1 cellular context compared by ENCODE assay signal in the genomic region with DNA sequence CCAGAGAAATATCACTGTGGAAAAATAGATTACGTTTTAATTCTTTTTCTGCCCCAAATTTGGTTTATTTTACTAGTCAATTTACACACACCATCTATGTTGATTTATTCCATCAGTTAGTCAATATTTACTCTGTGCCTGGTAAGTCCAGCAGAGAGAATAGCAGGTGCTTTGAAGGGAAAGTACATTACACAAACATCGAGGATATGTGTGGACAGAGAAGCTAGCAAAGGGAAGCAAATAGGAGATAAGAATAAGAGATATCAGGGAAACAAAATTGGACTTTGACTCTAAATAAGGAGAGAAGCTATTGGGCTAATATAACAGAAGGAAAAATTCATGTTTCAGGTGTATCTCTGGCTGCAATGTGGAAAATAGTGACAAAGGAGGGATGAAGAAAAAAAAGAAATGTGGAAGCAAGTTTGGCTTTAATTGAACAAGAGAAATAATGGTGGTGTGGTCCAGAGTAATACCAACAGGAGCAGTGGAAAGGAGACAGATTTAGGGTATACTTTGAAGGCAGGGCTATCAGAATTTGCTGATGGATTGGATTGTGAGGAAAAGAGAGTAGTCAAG.
TF ChIP-seq lines count a peak whose summit lies in the region.

No MANE protein-coding gene starts in this region.

TF ChIP-seq in HepG2, 621 proteins besides CTCF, POLR2A, EP300 and RAD21 (continued from another document and continues in another):
- TF ChIP-seq NR2F2 (IDR thresholded peaks at IDR 0.05; ENCODE audit: borderline replicate concordance, low read depth) (peak; percentile 75; the same call in 1 of the 2 replicates), NFIC (IDR thresholded peaks at IDR 0.05; ENCODE audit: low read length) (peak; percentile 98), DNMT3B (CRISPR knock-in tag; conservative IDR thresholded peaks at IDR 0.05) (0 out of 2 replicates have a peak, but pooled peaks have one; percentile 66), FOXO1 (CRISPR knock-in tag; IDR thresholded peaks at IDR 0.05) (peak; percentile 96), ZNF562 (CRISPR knock-in tag; IDR thresholded peaks at IDR 0.05; ENCODE audit: borderline replicate concordance) (no peak), FOXP1 (IDR thresholded peaks at IDR 0.05) (peak; percentile 81), FOXP1 (CRISPR knock-in tag; IDR thresholded peaks at IDR 0.05) (peak; percentile 96), SAP130 (CRISPR knock-in tag; IDR thresholded peaks at IDR 0.05; ENCODE audit: low read depth) (peak; percentile 78), PLRG1 (conservative IDR thresholded peaks at IDR 0.05) (no peak), ZBTB20 (CRISPR knock-in tag; IDR thresholded peaks at IDR 0.05; ENCODE audit: borderline replicate concordance, low read depth) (peak; percentile 96; the same call in 1 of the 2 replicates), RFX1 (IDR thresholded peaks at IDR 0.05) (no peak), ZNF205 (CRISPR knock-in tag; IDR thresholded peaks at IDR 0.05) (peak; percentile 32; the same call in 1 of the 2 replicates), ZNF703 (CRISPR knock-in tag; IDR thresholded peaks at IDR 0.05; ENCODE audit: borderline replicate concordance) (no peak), ZFAT (CRISPR knock-in tag; conservative IDR thresholded peaks at IDR 0.05) (no peak), REPIN1 (CRISPR knock-in tag; IDR thresholded peaks at IDR 0.05; ENCODE audit: borderline replicate concordance, low read depth) (peak; percentile 75; the same call in 1 of the 2 replicates), ZNF3 (CRISPR knock-in tag; IDR thresholded peaks at IDR 0.05) (peak; percentile 99), GTF2F1 (IDR thresholded peaks at IDR 0.05; ENCODE audit: low read length) (no peak), SP5 (CRISPR knock-in tag; IDR thresholded peaks at IDR 0.05; ENCODE audit: borderline replicate concordance, low read depth) (no peak; the same call in 1 of the 2 replicates), ZFP36 (IDR thresholded peaks at IDR 0.05; ENCODE audit: borderline replicate concordance, low read depth, low read length, partially characterized antibody) (peak; percentile 40), PHB2 (IDR thresholded peaks at IDR 0.05; ENCODE audit: partially characterized antibody) (no peak), PHF21A (CRISPR knock-in tag; IDR thresholded peaks at IDR 0.05) (0 out of 2 replicates have a peak, but pooled peaks have one; percentile 46), LCORL (IDR thresholded peaks at IDR 0.05) (peak; percentile 90), LCORL (CRISPR knock-in tag; IDR thresholded peaks at IDR 0.05) (no peak; the same call in 1 of the 2 replicates), MED13 (CRISPR knock-in tag; IDR thresholded peaks at IDR 0.05) (peak; percentile 71; the same call in 1 of the 2 replicates), MED1 (CRISPR knock-in tag; IDR thresholded peaks at IDR 0.05) (peak; percentile 97), SMYD3 (CRISPR knock-in tag; IDR thresholded peaks at IDR 0.05) (peak; percentile 73; the same call in 1 of the 2 replicates), RBM22 (optimal IDR thresholded peaks at IDR 0.05; ENCODE audit: low read length) (no peak), ZNF644 (CRISPR knock-in tag; IDR thresholded peaks at IDR 0.05; ENCODE audit: low read depth) (peak; percentile 56; the same call in 1 of the 2 replicates), KLF11 (CRISPR knock-in tag; IDR thresholded peaks at IDR 0.05) (0 out of 2 replicates have a peak, but pooled peaks have one; percentile 16), CBFB (CRISPR knock-in tag; IDR thresholded peaks at IDR 0.05) (peak; percentile 34; the same call in 1 of the 2 replicates), SALL1 (CRISPR knock-in tag; IDR thresholded peaks at IDR 0.05) (peak; percentile 91; the same call in 1 of the 2 replicates), ZNF629 (CRISPR knock-in tag; conservative IDR thresholded peaks at IDR 0.05) (peak; percentile 18; the same call in 1 of the 2 replicates), ZNF251 (CRISPR knock-in tag; IDR thresholded peaks at IDR 0.05) (no peak), FOXJ3 (CRISPR knock-in tag; IDR thresholded peaks at IDR 0.05; ENCODE audit: borderline replicate concordance) (peak; percentile 98), RELA (CRISPR knock-in tag; IDR thresholded peaks at IDR 0.05) (no peak), KDM1A (CRISPR knock-in tag; IDR thresholded peaks at IDR 0.05) (0 out of 2 replicates have a peak, but pooled peaks have one; percentile 44), GATAD1 (CRISPR knock-in tag; IDR thresholded peaks at IDR 0.05) (no peak)
- TF ChIP-seq, protein P1, sequence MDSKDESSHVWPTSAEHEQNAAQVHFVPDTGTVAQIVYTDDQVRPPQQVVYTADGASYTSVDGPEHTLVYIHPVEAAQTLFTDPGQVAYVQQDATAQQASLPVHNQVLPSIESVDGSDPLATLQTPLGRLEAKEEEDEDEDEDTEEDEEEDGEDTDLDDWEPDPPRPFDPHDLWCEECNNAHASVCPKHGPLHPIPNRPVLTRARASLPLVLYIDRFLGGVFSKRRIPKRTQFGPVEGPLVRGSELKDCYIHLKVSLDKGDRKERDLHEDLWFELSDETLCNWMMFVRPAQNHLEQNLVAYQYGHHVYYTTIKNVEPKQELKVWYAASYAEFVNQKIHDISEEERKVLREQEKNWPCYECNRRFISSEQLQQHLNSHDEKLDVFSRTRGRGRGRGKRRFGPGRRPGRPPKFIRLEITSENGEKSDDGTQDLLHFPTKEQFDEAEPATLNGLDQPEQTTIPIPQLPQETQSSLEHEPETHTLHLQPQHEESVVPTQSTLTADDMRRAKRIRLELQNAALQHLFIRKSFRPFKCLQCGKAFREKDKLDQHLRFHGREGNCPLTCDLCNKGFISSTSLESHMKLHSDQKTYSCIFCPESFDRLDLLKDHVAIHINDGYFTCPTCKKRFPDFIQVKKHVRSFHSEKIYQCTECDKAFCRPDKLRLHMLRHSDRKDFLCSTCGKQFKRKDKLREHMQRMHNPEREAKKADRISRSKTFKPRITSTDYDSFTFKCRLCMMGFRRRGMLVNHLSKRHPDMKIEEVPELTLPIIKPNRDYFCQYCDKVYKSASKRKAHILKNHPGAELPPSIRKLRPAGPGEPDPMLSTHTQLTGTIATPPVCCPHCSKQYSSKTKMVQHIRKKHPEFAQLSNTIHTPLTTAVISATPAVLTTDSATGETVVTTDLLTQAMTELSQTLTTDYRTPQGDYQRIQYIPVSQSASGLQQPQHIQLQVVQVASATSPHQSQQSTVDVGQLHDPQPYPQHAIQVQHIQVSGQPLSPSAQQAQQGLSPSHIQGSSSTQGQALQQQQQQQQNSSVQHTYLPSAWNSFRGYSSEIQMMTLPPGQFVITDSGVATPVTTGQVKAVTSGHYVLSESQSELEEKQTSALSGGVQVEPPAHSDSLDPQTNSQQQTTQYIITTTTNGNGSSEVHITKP (CRISPR knock-in tag; IDR thresholded peaks at IDR 0.05; ENCODE audit: low read depth), result no peak
- TF ChIP-seq, protein P2, sequence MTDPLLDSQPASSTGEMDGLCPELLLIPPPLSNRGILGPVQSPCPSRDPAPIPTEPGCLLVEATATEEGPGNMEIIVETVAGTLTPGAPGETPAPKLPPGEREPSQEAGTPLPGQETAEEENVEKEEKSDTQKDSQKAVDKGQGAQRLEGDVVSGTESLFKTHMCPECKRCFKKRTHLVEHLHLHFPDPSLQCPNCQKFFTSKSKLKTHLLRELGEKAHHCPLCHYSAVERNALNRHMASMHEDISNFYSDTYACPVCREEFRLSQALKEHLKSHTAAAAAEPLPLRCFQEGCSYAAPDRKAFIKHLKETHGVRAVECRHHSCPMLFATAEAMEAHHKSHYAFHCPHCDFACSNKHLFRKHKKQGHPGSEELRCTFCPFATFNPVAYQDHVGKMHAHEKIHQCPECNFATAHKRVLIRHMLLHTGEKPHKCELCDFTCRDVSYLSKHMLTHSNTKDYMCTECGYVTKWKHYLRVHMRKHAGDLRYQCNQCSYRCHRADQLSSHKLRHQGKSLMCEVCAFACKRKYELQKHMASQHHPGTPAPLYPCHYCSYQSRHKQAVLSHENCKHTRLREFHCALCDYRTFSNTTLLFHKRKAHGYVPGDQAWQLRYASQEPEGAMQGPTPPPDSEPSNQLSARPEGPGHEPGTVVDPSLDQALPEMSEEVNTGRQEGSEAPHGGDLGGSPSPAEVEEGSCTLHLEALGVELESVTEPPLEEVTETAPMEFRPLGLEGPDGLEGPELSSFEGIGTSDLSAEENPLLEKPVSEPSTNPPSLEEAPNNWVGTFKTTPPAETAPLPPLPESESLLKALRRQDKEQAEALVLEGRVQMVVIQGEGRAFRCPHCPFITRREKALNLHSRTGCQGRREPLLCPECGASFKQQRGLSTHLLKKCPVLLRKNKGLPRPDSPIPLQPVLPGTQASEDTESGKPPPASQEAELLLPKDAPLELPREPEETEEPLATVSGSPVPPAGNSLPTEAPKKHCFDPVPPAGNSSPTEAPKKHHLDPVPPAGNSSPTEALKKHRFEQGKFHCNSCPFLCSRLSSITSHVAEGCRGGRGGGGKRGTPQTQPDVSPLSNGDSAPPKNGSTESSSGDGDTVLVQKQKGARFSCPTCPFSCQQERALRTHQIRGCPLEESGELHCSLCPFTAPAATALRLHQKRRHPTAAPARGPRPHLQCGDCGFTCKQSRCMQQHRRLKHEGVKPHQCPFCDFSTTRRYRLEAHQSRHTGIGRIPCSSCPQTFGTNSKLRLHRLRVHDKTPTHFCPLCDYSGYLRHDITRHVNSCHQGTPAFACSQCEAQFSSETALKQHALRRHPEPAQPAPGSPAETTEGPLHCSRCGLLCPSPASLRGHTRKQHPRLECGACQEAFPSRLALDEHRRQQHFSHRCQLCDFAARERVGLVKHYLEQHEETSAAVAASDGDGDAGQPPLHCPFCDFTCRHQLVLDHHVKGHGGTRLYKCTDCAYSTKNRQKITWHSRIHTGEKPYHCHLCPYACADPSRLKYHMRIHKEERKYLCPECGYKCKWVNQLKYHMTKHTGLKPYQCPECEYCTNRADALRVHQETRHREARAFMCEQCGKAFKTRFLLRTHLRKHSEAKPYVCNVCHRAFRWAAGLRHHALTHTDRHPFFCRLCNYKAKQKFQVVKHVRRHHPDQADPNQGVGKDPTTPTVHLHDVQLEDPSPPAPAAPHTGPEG (CRISPR knock-in tag; IDR thresholded peaks at IDR 0.05), result no peak
- TF ChIP-seq, protein P3, sequence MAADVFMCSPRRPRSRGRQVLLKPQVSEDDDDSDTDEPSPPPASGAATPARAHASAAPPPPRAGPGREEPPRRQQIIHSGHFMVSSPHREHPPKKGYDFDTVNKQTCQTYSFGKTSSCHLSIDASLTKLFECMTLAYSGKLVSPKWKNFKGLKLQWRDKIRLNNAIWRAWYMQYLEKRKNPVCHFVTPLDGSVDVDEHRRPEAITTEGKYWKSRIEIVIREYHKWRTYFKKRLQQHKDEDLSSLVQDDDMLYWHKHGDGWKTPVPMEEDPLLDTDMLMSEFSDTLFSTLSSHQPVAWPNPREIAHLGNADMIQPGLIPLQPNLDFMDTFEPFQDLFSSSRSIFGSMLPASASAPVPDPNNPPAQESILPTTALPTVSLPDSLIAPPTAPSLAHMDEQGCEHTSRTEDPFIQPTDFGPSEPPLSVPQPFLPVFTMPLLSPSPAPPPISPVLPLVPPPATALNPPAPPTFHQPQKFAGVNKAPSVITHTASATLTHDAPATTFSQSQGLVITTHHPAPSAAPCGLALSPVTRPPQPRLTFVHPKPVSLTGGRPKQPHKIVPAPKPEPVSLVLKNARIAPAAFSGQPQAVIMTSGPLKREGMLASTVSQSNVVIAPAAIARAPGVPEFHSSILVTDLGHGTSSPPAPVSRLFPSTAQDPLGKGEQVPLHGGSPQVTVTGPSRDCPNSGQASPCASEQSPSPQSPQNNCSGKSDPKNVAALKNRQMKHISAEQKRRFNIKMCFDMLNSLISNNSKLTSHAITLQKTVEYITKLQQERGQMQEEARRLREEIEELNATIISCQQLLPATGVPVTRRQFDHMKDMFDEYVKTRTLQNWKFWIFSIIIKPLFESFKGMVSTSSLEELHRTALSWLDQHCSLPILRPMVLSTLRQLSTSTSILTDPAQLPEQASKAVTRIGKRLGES (CRISPR knock-in tag; IDR thresholded peaks at IDR 0.05; ENCODE audit: borderline replicate concordance), result no peak
- TF ChIP-seq, protein P4, sequence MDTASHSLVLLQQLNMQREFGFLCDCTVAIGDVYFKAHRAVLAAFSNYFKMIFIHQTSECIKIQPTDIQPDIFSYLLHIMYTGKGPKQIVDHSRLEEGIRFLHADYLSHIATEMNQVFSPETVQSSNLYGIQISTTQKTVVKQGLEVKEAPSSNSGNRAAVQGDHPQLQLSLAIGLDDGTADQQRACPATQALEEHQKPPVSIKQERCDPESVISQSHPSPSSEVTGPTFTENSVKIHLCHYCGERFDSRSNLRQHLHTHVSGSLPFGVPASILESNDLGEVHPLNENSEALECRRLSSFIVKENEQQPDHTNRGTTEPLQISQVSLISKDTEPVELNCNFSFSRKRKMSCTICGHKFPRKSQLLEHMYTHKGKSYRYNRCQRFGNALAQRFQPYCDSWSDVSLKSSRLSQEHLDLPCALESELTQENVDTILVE (CRISPR knock-in tag; IDR thresholded peaks at IDR 0.05), result peak; percentile 78
- TF ChIP-seq, protein P5, sequence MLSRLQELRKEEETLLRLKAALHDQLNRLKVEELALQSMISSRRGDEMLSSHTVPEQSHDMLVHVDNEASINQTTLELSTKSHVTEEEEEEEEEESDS (CRISPR knock-in tag; IDR thresholded peaks at IDR 0.05; ENCODE audit: borderline replicate concordance), result no peak
- TF ChIP-seq, protein P6, sequence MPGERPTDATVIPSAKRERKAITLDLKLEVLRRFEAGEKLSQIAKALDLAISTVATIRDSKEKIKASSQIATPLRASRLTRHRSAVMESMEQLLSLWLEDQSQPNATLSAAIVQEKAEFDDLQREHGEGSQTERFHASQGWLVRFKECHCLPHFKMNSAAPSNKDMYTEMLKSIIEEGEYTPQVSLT (CRISPR knock-in tag; IDR thresholded peaks at IDR 0.05; ENCODE audit: borderline replicate concordance, low read depth), result no peak
- TF ChIP-seq, protein P7, sequence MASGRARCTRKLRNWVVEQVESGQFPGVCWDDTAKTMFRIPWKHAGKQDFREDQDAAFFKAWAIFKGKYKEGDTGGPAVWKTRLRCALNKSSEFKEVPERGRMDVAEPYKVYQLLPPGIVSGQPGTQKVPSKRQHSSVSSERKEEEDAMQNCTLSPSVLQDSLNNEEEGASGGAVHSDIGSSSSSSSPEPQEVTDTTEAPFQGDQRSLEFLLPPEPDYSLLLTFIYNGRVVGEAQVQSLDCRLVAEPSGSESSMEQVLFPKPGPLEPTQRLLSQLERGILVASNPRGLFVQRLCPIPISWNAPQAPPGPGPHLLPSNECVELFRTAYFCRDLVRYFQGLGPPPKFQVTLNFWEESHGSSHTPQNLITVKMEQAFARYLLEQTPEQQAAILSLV (CRISPR knock-in tag; IDR thresholded peaks at IDR 0.05; ENCODE audit: borderline replicate concordance), result no peak
- TF ChIP-seq, protein P8, sequence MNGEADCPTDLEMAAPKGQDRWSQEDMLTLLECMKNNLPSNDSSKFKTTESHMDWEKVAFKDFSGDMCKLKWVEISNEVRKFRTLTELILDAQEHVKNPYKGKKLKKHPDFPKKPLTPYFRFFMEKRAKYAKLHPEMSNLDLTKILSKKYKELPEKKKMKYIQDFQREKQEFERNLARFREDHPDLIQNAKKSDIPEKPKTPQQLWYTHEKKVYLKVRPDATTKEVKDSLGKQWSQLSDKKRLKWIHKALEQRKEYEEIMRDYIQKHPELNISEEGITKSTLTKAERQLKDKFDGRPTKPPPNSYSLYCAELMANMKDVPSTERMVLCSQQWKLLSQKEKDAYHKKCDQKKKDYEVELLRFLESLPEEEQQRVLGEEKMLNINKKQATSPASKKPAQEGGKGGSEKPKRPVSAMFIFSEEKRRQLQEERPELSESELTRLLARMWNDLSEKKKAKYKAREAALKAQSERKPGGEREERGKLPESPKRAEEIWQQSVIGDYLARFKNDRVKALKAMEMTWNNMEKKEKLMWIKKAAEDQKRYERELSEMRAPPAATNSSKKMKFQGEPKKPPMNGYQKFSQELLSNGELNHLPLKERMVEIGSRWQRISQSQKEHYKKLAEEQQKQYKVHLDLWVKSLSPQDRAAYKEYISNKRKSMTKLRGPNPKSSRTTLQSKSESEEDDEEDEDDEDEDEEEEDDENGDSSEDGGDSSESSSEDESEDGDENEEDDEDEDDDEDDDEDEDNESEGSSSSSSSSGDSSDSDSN (CRISPR knock-in tag; IDR thresholded peaks at IDR 0.05), result no peak
